7 cellular contexts compared by ENCODE assay signal in the genomic region with DNA sequence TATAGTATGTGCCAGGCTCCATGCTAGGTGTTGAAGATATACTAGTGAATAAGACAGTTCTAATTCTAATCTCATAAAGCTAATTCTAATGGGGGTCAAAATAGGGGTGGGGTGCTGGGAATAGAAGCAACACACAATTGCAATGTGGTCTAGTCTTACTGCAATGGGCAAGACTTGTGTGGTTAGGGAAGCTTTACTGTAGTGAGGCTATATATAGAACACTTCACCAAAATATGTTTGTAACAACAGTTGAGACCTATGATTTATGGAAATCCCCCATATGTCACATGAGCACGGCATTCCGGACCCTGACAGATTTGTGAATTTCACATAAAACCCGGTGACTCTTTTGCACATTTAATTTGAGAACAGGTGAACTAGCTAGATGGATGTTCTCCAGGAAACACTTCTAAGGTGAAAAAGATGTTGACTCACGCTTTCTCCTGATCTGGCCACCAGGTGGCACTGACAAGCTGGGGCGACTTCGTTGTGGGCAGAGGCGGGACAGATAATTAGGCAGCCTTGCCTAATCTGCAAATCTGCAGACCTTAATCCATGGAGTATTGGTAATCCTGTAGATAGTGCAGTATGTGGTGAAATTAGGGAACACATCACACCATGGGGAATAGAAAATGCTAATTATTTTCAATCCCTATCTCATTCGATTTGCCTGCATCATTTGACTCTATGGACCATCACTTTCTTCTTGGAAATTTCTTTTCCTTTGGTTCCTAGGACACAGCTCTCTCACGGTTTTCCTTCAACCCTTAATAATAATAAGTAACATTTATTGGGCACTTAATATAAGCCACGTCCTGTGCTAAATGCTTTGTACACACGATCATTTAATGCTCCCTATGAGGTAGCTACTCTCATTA. TPM values are rescaled to one million over a fixed set of nuclear protein-coding genes. Genes with fewer than 3 reads are reported as not detected.
DNase-seq lines count a peak whose midpoint lies in the region; ATAC-seq, FAIRE-seq and TF ChIP-seq lines count a peak whose summit lies in the region.

No MANE protein-coding gene starts in this region.

- H3K27me3 ChIP-seq in PC-9 (ENCODE audit: insufficient read depth, low read depth) (0 out of 2 replicates have a peak, but pooled peaks cover 6% of the 10 kb centered on the region), osteoblast (ENCODE audit: insufficient read depth, low read length) (no peaks in the 10 kb centered on the region), tibial artery (peaks cover 0 to 6% of the 10 kb centered on the region in 2 donors)

- H3K27me3 Mint-ChIP-seq in activated T-cell treated with anti-CD3 and anti-CD28 coated beads, Interleukin-2, amount 50 U/mL, for 4 hours (ENCODE audit: low read depth), result peaks cover 31% of the 10 kb centered on the region

- no peaks in the 10 kb centered on the region for H3K9me2 ChIP-seq in PC-9 (ENCODE audit: insufficient read depth)

- intact Hi-C loops in PC-9 (cut with micrococcal nuclease; ENCODE audit: unreplicated experiment), result loop anchor here (1.0 to 10.0 kb wide), 6 partner anchors 128 to 1727 kb away; no protein-coding TSS in a partner anchor
- intact Hi-C loops in tibial artery (cut with DNase I; ENCODE audit: low total_unique reads), result loop anchor here (1.0 to 10.0 kb wide), 2 partner anchors 70 to 164 kb away; no protein-coding TSS in a partner anchor

- no peaks in the 10 kb centered on the region for H3K9me3 ChIP-seq in PC-9 (ENCODE audit: insufficient read depth, low read depth)
- H3K9me3 ChIP-seq in osteoblast (ENCODE audit: low read depth, low read length), result no peaks in the 10 kb centered on the region
- no peaks in the 10 kb centered on the region for H3K9me3 ChIP-seq in tibial artery

- peak; percentile 79 for TF ChIP-seq CTCF in GM12875 (IDR thresholded peaks at IDR 0.05; ENCODE audit: borderline replicate concordance, insufficient read depth, low read depth, low read length)
- peak; percentile 92 for TF ChIP-seq CTCF in PC-9 (conservative IDR thresholded peaks at IDR 0.05)
- TF ChIP-seq CTCF in fibroblast of the aortic adventitia (IDR thresholded peaks at IDR 0.05; ENCODE audit: insufficient read depth, low read length), result peak; percentile 87
- peak; percentile 90 for TF ChIP-seq CTCF in osteoblast (IDR thresholded peaks at IDR 0.05; ENCODE audit: extremely low read depth, low read depth, low read length)
- TF ChIP-seq CTCF in tibial artery (IDR thresholded peaks at IDR 0.05), result peak; percentile 86

- H3K4me1 Mint-ChIP-seq in activated T-cell treated with anti-CD3 and anti-CD28 coated beads, Interleukin-2, amount 50 U/mL, for 4 hours (ENCODE audit: low read depth), result peaks cover 17% of the 10 kb centered on the region

- H4K20me1 ChIP-seq in PC-9 (ENCODE audit: insufficient read depth) (no peaks in the 10 kb centered on the region), osteoblast (ENCODE audit: insufficient read depth, low read length) (no peaks in the 10 kb centered on the region)

- no peaks in the 10 kb centered on the region for H3F3A ChIP-seq in PC-9 (ENCODE audit: insufficient read depth, low read depth)

- peak; percentile 61 to 64 for ATAC-seq in activated T-cell treated with anti-CD3 and anti-CD28 coated beads, Interleukin-2, amount 50 U/mL, for 4 hours

- H2AFZ ChIP-seq in PC-9 (no peak overlapping the region), osteoblast (ENCODE audit: low read length) (no peak overlapping the region)

- H3K4me3 ChIP-seq in GM12875 (ENCODE audit: low read depth, low read length), result no peak overlapping the region
- no peak overlapping the region for H3K4me3 ChIP-seq in PC-9
- H3K4me3 ChIP-seq in fibroblast of the aortic adventitia (ENCODE audit: low read depth, low read length), result no peak overlapping the region
- H3K4me3 ChIP-seq in osteoblast (ENCODE audit: insufficient read depth, low read length), result no peak overlapping the region
- no peak overlapping the region for H3K4me3 ChIP-seq in tibial artery

- H3K4me1 ChIP-seq in PC-9 (replicated peaks; ENCODE audit: insufficient read depth) (peaks cover 13% of the 10 kb centered on the region; the same call in 1 of the 2 replicates), osteoblast (ENCODE audit: insufficient read depth, low read length) (peaks cover 6% of the 10 kb centered on the region), tibial artery (no peaks in the 10 kb centered on the region)

- no peak overlapping the region for H3K27ac ChIP-seq in PC-9
- no peak overlapping the region for H3K27ac ChIP-seq in osteoblast (ENCODE audit: low read depth, low read length)
- no peak overlapping the region for H3K27ac ChIP-seq in tibial artery

- no TSS peak for BruUV-seq in PC-9 (replicated peaks; lab: Mats Ljungman, UMichigan)

- H3K4me2 ChIP-seq in PC-9, result no peak overlapping the region
- H3K4me2 ChIP-seq in osteoblast (ENCODE audit: insufficient read depth, low read length), result no peak overlapping the region

- H3K36me3 Mint-ChIP-seq in activated T-cell treated with anti-CD3 and anti-CD28 coated beads, Interleukin-2, amount 50 U/mL, for 4 hours (ENCODE audit: insufficient read depth), result peaks cover 6% of the 10 kb centered on the region

- DNase-seq in HTR-8/SVneo (ENCODE audit: insufficient read length, low spot score) (peak; percentile 40), PC-9 (peak; percentile 48 to 61), fibroblast of the aortic adventitia (ENCODE audit: low read depth) (peak; percentile 49), osteoblast (ENCODE audit: insufficient read length, low spot score, missing footprints) (peak; percentile 82), tibial artery (peak; percentile 64 to 77)
- peak; percentile 76 for DNase-seq in activated T-cell treated with anti-CD3 and anti-CD28 coated beads, Interleukin-2, amount 50 U/mL, for 4 hours

- H3K36me3 ChIP-seq in PC-9 (ENCODE audit: low read depth) (no peaks in the 10 kb centered on the region), osteoblast (ENCODE audit: insufficient read depth, low read length) (no peaks in the 10 kb centered on the region), tibial artery (peaks cover under 1 to 12% (median 11%) of the 10 kb centered on the region in 3 donors)

- H3K79me2 ChIP-seq in PC-9 (ENCODE audit: low read depth) (no peaks in the 10 kb centered on the region), osteoblast (ENCODE audit: insufficient read depth, low read length) (no peaks in the 10 kb centered on the region)

- no peaks in the 10 kb centered on the region for H3K9me3 Mint-ChIP-seq in activated T-cell treated with anti-CD3 and anti-CD28 coated beads, Interleukin-2, amount 50 U/mL, for 4 hours

- POLR2A ChIA-PET in PC-9 (lab: Charles Lee; ENCODE audit: unreplicated experiment), result no interaction called here

- no peak overlapping the region for H3K4me3 Mint-ChIP-seq in activated T-cell treated with anti-CD3 and anti-CD28 coated beads, Interleukin-2, amount 50 U/mL, for 4 hours

- peak; percentile 46 for FAIRE-seq in HTR-8/SVneo (lab: Jason Lieb, UNC)

- CTCF ChIA-PET in PC-9 (lab: Charles Lee), result interaction anchor here (0.6 to 1.4 kb wide), 7 partner anchors 36 to 1412 kb away, joined by 3 to 9 read pairs (median 3); no protein-coding TSS in a partner anchor

RNA-seq across cellular contexts. Expression of gene KIAA0040, which starts 37.7 kb away (rescaled TPM):
- total RNA-seq in PC-9 (2021), result 8.8 and 9.5 TPM in 2 replicates
- total RNA-seq in activated T-cell treated with anti-CD3 and anti-CD28 coated beads, Interleukin-2, amount 50 U/mL, for 4 hours, result 10 to 100 TPM; 16.1 to 19.7 (median 17.0) TPM
- 0.33 and 0.99 TPM in 2 replicates for total RNA-seq in fibroblast of the aortic adventitia (ENCODE audit: low replicate concordance)
- 0.59 and 1.1 TPM in 2 replicates for total RNA-seq in osteoblast
